In genomic region chr12:65152012-65152411, GRCh38 we compare ENCODE assay signal across 20 cellular contexts. TPM values are rescaled to one million over a fixed set of nuclear protein-coding genes. Genes with fewer than 3 reads are reported as not detected.
DNase-seq lines count a peak whose midpoint lies in the region; ATAC-seq and FAIRE-seq lines count a peak whose summit lies in the region.
"Had no signal": no experiment of that assay in that cellular context is flagged by ENCODE, and none has a peak within 500 bp of the region (broad histone marks: within the 10 kb centered on the region; RNA-seq: fewer than 3 reads in every experiment).

No MANE protein-coding gene starts in this region.

- peaks cover 16% of the 10 kb centered on the region for H3K4me1 Mint-ChIP-seq in activated naive CD4-positive, alpha-beta T cell treated with anti-CD3 and anti-CD28 coated beads for 36 hours (ENCODE audit: low read depth)
- peaks cover 6 to 16% (median 8%) of the 10 kb centered on the region in 4 donors for H3K4me1 Mint-ChIP-seq in CD4-positive, alpha-beta memory T cell

- no peak overlapping the region for H3K27ac ChIP-seq in CD4-positive, alpha-beta memory T cell (ENCODE audit: low read depth, low read length)
- H3K27ac ChIP-seq: 22Rv1 had no signal

- peak; percentile 24 to 43 for ATAC-seq in activated naive CD4-positive, alpha-beta T cell treated with anti-CD3 and anti-CD28 coated beads, Interleukin-2, amount 50 U/mL, for 72 hours
- ATAC-seq: K562, Panc1 had no signal

- H3K36me3 ChIP-seq in CD4-positive, alpha-beta memory T cell (ENCODE audit: insufficient read depth, low read length) = no peaks in the 10 kb centered on the region

- no peaks in the 10 kb centered on the region for H3K27me3 ChIP-seq in CD4-positive, alpha-beta memory T cell (ENCODE audit: insufficient read depth, low read length)

- CTCF ChIA-PET in activated naive CD4-positive, alpha-beta T cell treated with anti-CD3 and anti-CD28 coated beads for 36 hours (lab: Charles Lee) = no interaction called here
- CTCF ChIA-PET in CD4-positive, alpha-beta memory T cell (lab: Charles Lee; ENCODE audit: partially characterized antibody) = no interaction called here

- POLR2A ChIA-PET in CD4-positive, alpha-beta memory T cell (lab: Charles Lee; ENCODE audit: partially characterized antibody) = no interaction called here

- no peak overlapping the region for H3K4me3 ChIP-seq in CD4-positive, alpha-beta memory T cell (ENCODE audit: low read length in 2 of 2)
- H3K4me3 ChIP-seq: K562 had no signal

- no peak overlapping the region for H3K4me3 Mint-ChIP-seq in activated naive CD4-positive, alpha-beta T cell treated with anti-CD3 and anti-CD28 coated beads for 36 hours
- no peak overlapping the region for H3K4me3 Mint-ChIP-seq in CD4-positive, alpha-beta memory T cell
- H3K4me3 Mint-ChIP-seq: H9 had no signal

- peaks cover 12% of the 10 kb centered on the region for H3K4me1 ChIP-seq in CD4-positive, alpha-beta memory T cell (ENCODE audit: insufficient read depth, low read length)

- FAIRE-seq in urothelium cell line (lab: Jason Lieb, UNC) = no peak
- FAIRE-seq: GM12891, HTR-8/SVneo, K562 had no signal

- H3K9me3 Mint-ChIP-seq in activated naive CD4-positive, alpha-beta T cell treated with anti-CD3 and anti-CD28 coated beads, Interleukin-2, amount 50 U/mL, for 72 hours = peaks cover 4% of the 10 kb centered on the region in 2 donors
- H3K9me3 Mint-ChIP-seq in activated naive CD4-positive, alpha-beta T cell treated with anti-CD3 and anti-CD28 coated beads for 36 hours = no peaks in the 10 kb centered on the region
- peaks cover 0 to 2% (median 0%) of the 10 kb centered on the region in 8 donors for H3K9me3 Mint-ChIP-seq in CD4-positive, alpha-beta memory T cell
- H3K9me3 Mint-ChIP-seq: H9 had no signal

- no peak overlapping the region for H3K27ac Mint-ChIP-seq in activated naive CD4-positive, alpha-beta T cell treated with anti-CD3 and anti-CD28 coated beads, Interleukin-2, amount 50 U/mL, for 72 hours
- H3K27ac Mint-ChIP-seq in activated naive CD4-positive, alpha-beta T cell treated with anti-CD3 and anti-CD28 coated beads for 36 hours = no peak overlapping the region
- no peak overlapping the region for H3K27ac Mint-ChIP-seq in CD4-positive, alpha-beta memory T cell
- H3K27ac Mint-ChIP-seq: H9 had no signal

- intact Hi-C loops in activated naive CD4-positive, alpha-beta T cell treated with anti-CD3 and anti-CD28 coated beads for 36 hours (cut with micrococcal nuclease) = no loop called here
- intact Hi-C loops in CD4-positive, alpha-beta memory T cell (cut with micrococcal nuclease) = no loop called here

- DNase-seq in activated naive CD4-positive, alpha-beta T cell treated with anti-CD3 and anti-CD28 coated beads, Interleukin-2, amount 50 U/mL, for 72 hours (ENCODE audit: low spot score in 2 of 2) = no peak
- DNase-seq in activated naive CD4-positive, alpha-beta T cell treated with anti-CD3 and anti-CD28 coated beads for 36 hours = no peak
- DNase-seq in amniotic epithelial cell (ENCODE audit: low read depth) (peak; percentile 5), islet precursor cell (peak; percentile 68), urothelium cell line (ENCODE audit: low spot score) (peak; percentile 29), SKM-1 treated with dmso at 0.1 percent for 144 hours (lab: John Stamatoyannopoulos, UW; ENCODE audit: unreplicated experiment) (no peak), NCI-H1694 treated with DMSO at 0.1 percent for 48 hours (lab: John Stamatoyannopoulos, UW) (no peak)
- DNase-seq in CD4-positive, alpha-beta memory T cell = no peak
- DNase-seq: C1 segment of cervical spinal cord, H9, NCI-H1092, NCI-H2107, NCI-H510A, NCI-H82, SHP77 treated with DMSO at 0.1 percent for 48 hours had no signal

- peaks cover 8% of the 10 kb centered on the region for H3K27me3 Mint-ChIP-seq in activated naive CD4-positive, alpha-beta T cell treated with anti-CD3 and anti-CD28 coated beads for 36 hours (ENCODE audit: low read depth)
- H3K27me3 Mint-ChIP-seq in CD4-positive, alpha-beta memory T cell = peaks cover 10 to 12% of the 10 kb centered on the region in 2 donors

- H3K9me3 ChIP-seq in CD4-positive, alpha-beta memory T cell (ENCODE audit: control insufficient read depth in 1 of 2, low read length in 2 of 2) = no peaks in the 10 kb centered on the region

- no peaks in the 10 kb centered on the region for H3K36me3 Mint-ChIP-seq in activated naive CD4-positive, alpha-beta T cell treated with anti-CD3 and anti-CD28 coated beads, Interleukin-2, amount 50 U/mL, for 72 hours
- H3K36me3 Mint-ChIP-seq in activated naive CD4-positive, alpha-beta T cell treated with anti-CD3 and anti-CD28 coated beads for 36 hours (ENCODE audit: low read depth) = no peaks in the 10 kb centered on the region
- no peaks in the 10 kb centered on the region for H3K36me3 Mint-ChIP-seq in CD4-positive, alpha-beta memory T cell

RNA-seq across cellular contexts. Expression of gene LEMD3, which starts 17.4 kb away (rescaled TPM):
- total RNA-seq in activated naive CD4-positive, alpha-beta T cell treated with anti-CD3 and anti-CD28 coated beads, Interleukin-2, amount 50 U/mL, for 72 hours = 10 to 100 TPM; 18.4 to 27.4 TPM
- 10 to 100 TPM; 16.5 to 17.5 TPM for total RNA-seq in activated naive CD4-positive, alpha-beta T cell treated with anti-CD3 and anti-CD28 coated beads for 36 hours
- total RNA-seq in CD4-positive, alpha-beta memory T cell = 10 to 100 TPM; 50.0 to 52.6 TPM
- polyA plus RNA-seq in CD4-positive, alpha-beta memory T cell = 10 to 100 TPM; 25.0 to 25.6 TPM

RNA-seq across cellular contexts. Expression of gene WIF1, which starts 30.9 kb away (rescaled TPM):
- not detected for total RNA-seq in activated naive CD4-positive, alpha-beta T cell treated with anti-CD3 and anti-CD28 coated beads, Interleukin-2, amount 50 U/mL, for 72 hours
- under 1 TPM in 1 of 2 experiments, not detected in 1; 0.20 TPM for total RNA-seq in activated naive CD4-positive, alpha-beta T cell treated with anti-CD3 and anti-CD28 coated beads for 36 hours
- total RNA-seq in CD4-positive, alpha-beta memory T cell = not detected
- polyA plus RNA-seq in CD4-positive, alpha-beta memory T cell = not detected
- total RNA-seq: K562 had no signal
- polyA plus RNA-seq: K562 had no signal

Comparison
In these comparisons a context has a peak if more than half of its experiments do, and no peak if none do; other contexts are left out.
1. DNase-seq: peak in amniotic epithelial cell (single experiment), islet precursor cell (single experiment) and urothelium cell line (single experiment); none in activated naive CD4-positive, alpha-beta T cell treated with anti-CD3 and anti-CD28 coated beads, Interleukin-2, amount 50 U/mL, for 72 hours (0 of 2), activated naive CD4-positive, alpha-beta T cell treated with anti-CD3 and anti-CD28 coated beads for 36 hours (single experiment), SKM-1 treated with dmso at 0.1 percent for 144 hours (single experiment), NCI-H1694 treated with DMSO at 0.1 percent for 48 hours (single experiment) and CD4-positive, alpha-beta memory T cell (0 of 5).